8 cellular contexts compared by ENCODE assay signal in genomic region chr1:235083589-235084323, GRCh38.
A peak's percentile ranks its signal among the peaks of the same experiment; 100 is the strongest.
DNase-seq lines count a peak whose midpoint lies in the region; ATAC-seq and FAIRE-seq lines count a peak whose summit lies in the region.

No MANE protein-coding gene starts in this region.

- peak overlapping the region; percentile 74 for H3K27ac ChIP-seq in duodenal mucosa (ENCODE audit: low read depth, low read length)

- peaks cover 28 to 38% of the 10 kb centered on the region in 2 donors for H3K4me1 ChIP-seq in duodenal mucosa (ENCODE audit: control insufficient read depth in 1 of 2, insufficient read depth in 2 of 2, low read length in 2 of 2)

- H3K9me3 ChIP-seq in duodenal mucosa (ENCODE audit: control insufficient read depth in 1 of 2, low read length in 2 of 2) = no peaks in the 10 kb centered on the region

- peak; percentile 50 for ATAC-seq in HG03469 (IDR thresholded peaks at IDR 0.05; ENCODE audit: unreplicated experiment)

- peak; percentile 96 for DNase-seq in Ammon's horn (ENCODE audit: low spot score)
- no peak for DNase-seq in GM19239 (ENCODE audit: insufficient read length, low spot score)
- peak; percentile 99 for DNase-seq in NCI-H69 (lab: John Stamatoyannopoulos, UW)
- DNase-seq in activated CD4-positive, alpha-beta T cell treated with anti-CD3 and anti-CD28 coated beads, Interleukin-2, amount 50 U/mL, for 4 hours = peak; percentile 62 to 67
- peak; percentile 95 for DNase-seq in medulla oblongata (ENCODE audit: extremely low spot score)
- DNase-seq in stimulated activated CD8-positive, alpha-beta memory T cell treated with anti-CD3 and anti-CD28 coated beads, Interleukin-12 subunit alpha, Interleukin-12 subunit beta, amount 100 ng/mL, for 4 hours (ENCODE audit: low read depth) = peak; percentile 45

- peak overlapping the region; percentile 24 to 27 for H3K4me3 ChIP-seq in duodenal mucosa (ENCODE audit: low read depth in 1 of 2, low read length in 2 of 2)

- no peaks in the 10 kb centered on the region for H3K36me3 ChIP-seq in duodenal mucosa (ENCODE audit: control insufficient read depth in 1 of 2, insufficient read depth in 2 of 2, low read length in 2 of 2)

- H3K27me3 ChIP-seq in duodenal mucosa (ENCODE audit: control insufficient read depth in 1 of 2, insufficient read depth in 2 of 2, low read length in 2 of 2) = no peaks in the 10 kb centered on the region

- peak; percentile 80 for FAIRE-seq in GM19239 (lab: Jason Lieb, UNC)

- H3K9ac ChIP-seq in duodenal mucosa (ENCODE audit: low read depth in 1 of 2, low read length in 2 of 2) = peak overlapping the region; percentile 54 to 55
